ENCODE assay signal across 14 cellular contexts in genomic region chr2:68650645-68651044, GRCh38. TPM values are rescaled to one million over a fixed set of nuclear protein-coding genes. Genes with fewer than 3 reads are reported as not detected.
DNase-seq lines count a peak whose midpoint lies in the region; ATAC-seq and TF ChIP-seq lines count a peak whose summit lies in the region.
"Had no signal": no experiment of that assay in that cellular context is flagged by ENCODE, and none has a peak within 500 bp of the region (broad histone marks: within the 10 kb centered on the region; RNA-seq: fewer than 3 reads in every experiment).

No MANE protein-coding gene starts in this region.

- TF ChIP-seq CTCF in activated CD8-positive, alpha-beta T cell treated with anti-CD3 and anti-CD28 coated beads for 36 hours (IDR thresholded peaks at IDR 0.05), result no peak

- no peak for DNase-seq in activated naive CD8-positive, alpha-beta T cell treated with anti-CD3 and anti-CD28 coated beads for 36 hours
- no peak for DNase-seq in activated CD8-positive, alpha-beta T cell treated with anti-CD3 and anti-CD28 coated beads for 36 hours
- no peak for DNase-seq in activated naive CD8-positive, alpha-beta T cell treated with anti-CD3 and anti-CD28 coated beads, Interleukin-2, amount 50 U/mL, for 24 hours
- no peak for DNase-seq in activated CD8-positive, alpha-beta memory T cell treated with anti-CD3 and anti-CD28 coated beads, Interleukin-2, amount 50 U/mL, for 4 hours
- DNase-seq in iPS-NIHi11 (ENCODE audit: low spot score), result no peak
- DNase-seq: Caco-2; CD4-positive, CD25-positive, alpha-beta regulatory T cell; CD8-positive, alpha-beta T cell; DMS153; GM23248; H7; HCEC 1CT had no signal

- peaks cover 17% of the 10 kb centered on the region for H3K27me3 Mint-ChIP-seq in activated naive CD8-positive, alpha-beta T cell
- peaks cover 33% of the 10 kb centered on the region for H3K27me3 Mint-ChIP-seq in activated naive CD8-positive, alpha-beta T cell treated with anti-CD3 and anti-CD28 coated beads for 36 hours
- H3K27me3 Mint-ChIP-seq in activated CD8-positive, alpha-beta T cell treated with anti-CD3 and anti-CD28 coated beads for 36 hours, result peaks cover 35% of the 10 kb centered on the region
- peaks cover 26% of the 10 kb centered on the region for H3K27me3 Mint-ChIP-seq in activated naive CD8-positive, alpha-beta T cell treated with anti-CD3 and anti-CD28 coated beads, Interleukin-2, amount 50 U/mL, for 24 hours

- CTCF ChIA-PET in activated CD8-positive, alpha-beta T cell treated with anti-CD3 and anti-CD28 coated beads for 36 hours (lab: Charles Lee), result interaction anchor here (1.2 kb wide), 1 partner anchor 55 kb away, joined by 7 read pairs; no protein-coding TSS in a partner anchor

- no peak overlapping the region for H3K4me3 Mint-ChIP-seq in activated naive CD8-positive, alpha-beta T cell
- H3K4me3 Mint-ChIP-seq in activated naive CD8-positive, alpha-beta T cell treated with anti-CD3 and anti-CD28 coated beads for 36 hours, result no peak overlapping the region
- H3K4me3 Mint-ChIP-seq in activated CD8-positive, alpha-beta T cell treated with anti-CD3 and anti-CD28 coated beads for 36 hours, result no peak overlapping the region
- H3K4me3 Mint-ChIP-seq in activated naive CD8-positive, alpha-beta T cell treated with anti-CD3 and anti-CD28 coated beads, Interleukin-2, amount 50 U/mL, for 24 hours, result no peak overlapping the region
- H3K4me3 Mint-ChIP-seq: B cell; CD4-positive, CD25-positive, alpha-beta regulatory T cell; CD8-positive, alpha-beta T cell had no signal

- peaks cover 46% of the 10 kb centered on the region for H3K4me1 Mint-ChIP-seq in activated naive CD8-positive, alpha-beta T cell (ENCODE audit: low read depth)
- peaks cover 48% of the 10 kb centered on the region for H3K4me1 Mint-ChIP-seq in activated naive CD8-positive, alpha-beta T cell treated with anti-CD3 and anti-CD28 coated beads for 36 hours
- peaks cover 52% of the 10 kb centered on the region for H3K4me1 Mint-ChIP-seq in activated CD8-positive, alpha-beta T cell treated with anti-CD3 and anti-CD28 coated beads for 36 hours (ENCODE audit: low read depth)
- H3K4me1 Mint-ChIP-seq in activated naive CD8-positive, alpha-beta T cell treated with anti-CD3 and anti-CD28 coated beads, Interleukin-2, amount 50 U/mL, for 24 hours, result peaks cover 60% of the 10 kb centered on the region

- H3K9me3 Mint-ChIP-seq in activated naive CD8-positive, alpha-beta T cell (ENCODE audit: low read depth), result no peaks in the 10 kb centered on the region
- peaks cover 1% of the 10 kb centered on the region for H3K9me3 Mint-ChIP-seq in activated naive CD8-positive, alpha-beta T cell treated with anti-CD3 and anti-CD28 coated beads for 36 hours
- no peaks in the 10 kb centered on the region for H3K9me3 Mint-ChIP-seq in activated CD8-positive, alpha-beta T cell treated with anti-CD3 and anti-CD28 coated beads for 36 hours
- H3K9me3 Mint-ChIP-seq in activated naive CD8-positive, alpha-beta T cell treated with anti-CD3 and anti-CD28 coated beads, Interleukin-2, amount 50 U/mL, for 24 hours, result no peaks in the 10 kb centered on the region
- H3K9me3 Mint-ChIP-seq: CD8-positive, alpha-beta T cell had no signal

- intact Hi-C loops in activated CD8-positive, alpha-beta T cell treated with anti-CD3 and anti-CD28 coated beads for 36 hours (cut with micrococcal nuclease), result loop anchor here (5.0 kb wide), 2 partner anchors 77 to 183 kb away; partner anchors contain the start of genes APLF and FBXO48

- no peak for ATAC-seq in activated CD8-positive, alpha-beta T cell treated with anti-CD3 and anti-CD28 coated beads for 36 hours
- no peak for ATAC-seq in activated naive CD8-positive, alpha-beta T cell treated with anti-CD3 and anti-CD28 coated beads, Interleukin-2, amount 50 U/mL, for 24 hours
- ATAC-seq: CD8-positive, alpha-beta T cell had no signal

- H3K27ac Mint-ChIP-seq in activated naive CD8-positive, alpha-beta T cell, result peak overlapping the region; percentile 12
- H3K27ac Mint-ChIP-seq in activated naive CD8-positive, alpha-beta T cell treated with anti-CD3 and anti-CD28 coated beads for 36 hours, result no peak overlapping the region
- H3K27ac Mint-ChIP-seq in activated CD8-positive, alpha-beta T cell treated with anti-CD3 and anti-CD28 coated beads for 36 hours, result peak overlapping the region; percentile 5
- H3K27ac Mint-ChIP-seq in activated naive CD8-positive, alpha-beta T cell treated with anti-CD3 and anti-CD28 coated beads, Interleukin-2, amount 50 U/mL, for 24 hours, result peak overlapping the region; percentile 19
- H3K27ac Mint-ChIP-seq: B cell; CD4-positive, CD25-positive, alpha-beta regulatory T cell; CD8-positive, alpha-beta T cell had no signal

- H3K36me3 Mint-ChIP-seq in activated naive CD8-positive, alpha-beta T cell, result peaks cover 2% of the 10 kb centered on the region
- no peaks in the 10 kb centered on the region for H3K36me3 Mint-ChIP-seq in activated naive CD8-positive, alpha-beta T cell treated with anti-CD3 and anti-CD28 coated beads for 36 hours
- H3K36me3 Mint-ChIP-seq in activated CD8-positive, alpha-beta T cell treated with anti-CD3 and anti-CD28 coated beads for 36 hours (ENCODE audit: low read depth), result no peaks in the 10 kb centered on the region
- no peaks in the 10 kb centered on the region for H3K36me3 Mint-ChIP-seq in activated naive CD8-positive, alpha-beta T cell treated with anti-CD3 and anti-CD28 coated beads, Interleukin-2, amount 50 U/mL, for 24 hours (ENCODE audit: low read depth)
- H3K36me3 Mint-ChIP-seq: CD4-positive, CD25-positive, alpha-beta regulatory T cell; CD8-positive, alpha-beta T cell had no signal

- POLR2A ChIA-PET in activated CD8-positive, alpha-beta T cell treated with anti-CD3 and anti-CD28 coated beads for 36 hours (lab: Charles Lee), result no interaction called here

RNA-seq across cellular contexts. Expression of gene PROKR1, which starts 7.3 kb away (rescaled TPM):
- under 1 TPM; 0.52 to 0.60 TPM for total RNA-seq in activated naive CD8-positive, alpha-beta T cell treated with anti-CD3 and anti-CD28 coated beads for 36 hours
- total RNA-seq in activated CD8-positive, alpha-beta T cell treated with anti-CD3 and anti-CD28 coated beads for 36 hours, result not detected
- total RNA-seq: B cell; CD4-positive, CD25-positive, alpha-beta regulatory T cell; CD8-positive, alpha-beta T cell had no signal
